Comparison of ENCODE assay signal across 8 cellular contexts in the genomic region with DNA sequence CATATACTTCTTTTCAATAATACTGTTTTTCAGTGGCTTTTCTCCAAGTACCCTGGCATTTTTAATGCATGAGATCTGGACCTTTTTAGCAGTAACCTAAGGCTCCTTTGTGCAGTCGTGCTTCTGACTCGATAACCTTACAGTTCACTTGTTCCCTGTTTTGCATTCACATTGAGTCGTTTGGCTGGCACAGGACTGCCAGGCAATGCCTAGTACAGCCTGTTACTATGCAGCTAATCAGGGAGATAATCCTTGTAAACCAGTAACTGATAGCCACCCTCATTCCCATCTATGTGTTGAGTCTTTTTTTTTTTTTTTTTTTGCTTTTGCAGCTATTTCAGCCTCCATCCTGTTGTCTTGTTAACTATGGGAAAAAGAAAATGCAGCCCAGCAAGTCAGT. TPM values are rescaled to one million over a fixed set of nuclear protein-coding genes. Genes with fewer than 3 reads are reported as not detected.
DNase-seq lines count a peak whose midpoint lies in the region; ATAC-seq, FAIRE-seq and TF ChIP-seq lines count a peak whose summit lies in the region.

No MANE protein-coding gene starts in this region.

- no peak for FAIRE-seq in D721Med (lab: Jason Lieb, UNC)

- H3K4me1 Mint-ChIP-seq in T-cell, result peaks cover 32 to 43% (median 34%) of the 10 kb centered on the region in 3 donors

- H3K36me3 Mint-ChIP-seq in T-cell, result peaks cover 6% of the 10 kb centered on the region

- H3K4me3 Mint-ChIP-seq in T-cell, result peak overlapping the region in 2 of 3 donors; percentile 60 to 83

- CTCF ChIA-PET in T-cell (lab: Charles Lee), result interaction anchor here in 1 of 2 donors (0.6 kb wide), 1 partner anchor 642 kb away, joined by 3 read pairs; no protein-coding TSS in a partner anchor

- in situ Hi-C loops in G401 (cut with HindIII; ENCODE audit: low sequenced_read_pairs), result no loop called here

- ATAC-seq in T-cell (replicated peaks in 1 of 4) (no peak), GM19395 (IDR thresholded peaks at IDR 0.05; ENCODE audit: unreplicated experiment) (no peak)

- peak overlapping the region; percentile 43 for H3K4me3 ChIP-seq in fibroblast of villous mesenchyme (ENCODE audit: low read depth, low read length)
- H3K4me3 ChIP-seq in retinal pigment epithelial cell (ENCODE audit: low read length), result peak overlapping the region; percentile 100

- TF ChIP-seq CTCF in fibroblast of villous mesenchyme (IDR thresholded peaks at IDR 0.05; ENCODE audit: insufficient read depth, low read depth, low read length) (no peak), retinal pigment epithelial cell (conservative IDR thresholded peaks at IDR 0.05; ENCODE audit: low read depth, low read length) (no peak), D721Med (IDR thresholded peaks at IDR 0.05; ENCODE audit: insufficient read depth, missing control alignments) (no peak)

- DNase-seq in G401 (ENCODE audit: low spot score), result peak; percentile 54
- no peak for DNase-seq in T-cell
- DNase-seq in fibroblast of villous mesenchyme (ENCODE audit: low read depth), result peak; percentile 70
- DNase-seq in retinal pigment epithelial cell (ENCODE audit: low read depth), result peak; percentile 99
- no peak for DNase-seq in AG08395 (ENCODE audit: low spot score)
- no peak for DNase-seq in kidney glomerular epithelial cell (lab: John Stamatoyannopoulos, UW)
- DNase-seq in D721Med (ENCODE audit: insufficient read length, low spot score), result no peak

- peaks cover 0 to 6% of the 10 kb centered on the region in 2 donors for H3K27me3 Mint-ChIP-seq in T-cell

- POLR2A ChIA-PET in T-cell (lab: Charles Lee), result interaction anchor here in 1 of 2 donors (0.6 kb wide), 2 partner anchors 240 to 252 kb away, joined by 3 read pairs; no protein-coding TSS in a partner anchor

- no peak overlapping the region for H3K27ac Mint-ChIP-seq in T-cell

- H3K9me3 Mint-ChIP-seq in T-cell, result no peaks in the 10 kb centered on the region

RNA-seq across cellular contexts. Expression of gene ATP1B1, which starts 3.8 kb away (rescaled TPM):
- total RNA-seq in G401 (2014; rRNA removed; shearing (Covaris generic)), result 15.0 and 17.5 TPM in 2 replicates
- 1 to 10 TPM; 2.5 to 6.1 (median 3.9) TPM for total RNA-seq in T-cell
- 20.6 and 37.1 TPM in 2 replicates for total RNA-seq in fibroblast of villous mesenchyme

Comparison
In these comparisons a context has a peak if more than half of its experiments do, and no peak if none do; other contexts are left out.
1. DNase-seq: peak in G401 (single experiment), fibroblast of villous mesenchyme (single experiment) and retinal pigment epithelial cell (single experiment); none in T-cell (0 of 34), AG08395 (single experiment), kidney glomerular epithelial cell (single experiment) and D721Med (single experiment).